8 cellular contexts compared by ENCODE assay signal in the genomic region with DNA sequence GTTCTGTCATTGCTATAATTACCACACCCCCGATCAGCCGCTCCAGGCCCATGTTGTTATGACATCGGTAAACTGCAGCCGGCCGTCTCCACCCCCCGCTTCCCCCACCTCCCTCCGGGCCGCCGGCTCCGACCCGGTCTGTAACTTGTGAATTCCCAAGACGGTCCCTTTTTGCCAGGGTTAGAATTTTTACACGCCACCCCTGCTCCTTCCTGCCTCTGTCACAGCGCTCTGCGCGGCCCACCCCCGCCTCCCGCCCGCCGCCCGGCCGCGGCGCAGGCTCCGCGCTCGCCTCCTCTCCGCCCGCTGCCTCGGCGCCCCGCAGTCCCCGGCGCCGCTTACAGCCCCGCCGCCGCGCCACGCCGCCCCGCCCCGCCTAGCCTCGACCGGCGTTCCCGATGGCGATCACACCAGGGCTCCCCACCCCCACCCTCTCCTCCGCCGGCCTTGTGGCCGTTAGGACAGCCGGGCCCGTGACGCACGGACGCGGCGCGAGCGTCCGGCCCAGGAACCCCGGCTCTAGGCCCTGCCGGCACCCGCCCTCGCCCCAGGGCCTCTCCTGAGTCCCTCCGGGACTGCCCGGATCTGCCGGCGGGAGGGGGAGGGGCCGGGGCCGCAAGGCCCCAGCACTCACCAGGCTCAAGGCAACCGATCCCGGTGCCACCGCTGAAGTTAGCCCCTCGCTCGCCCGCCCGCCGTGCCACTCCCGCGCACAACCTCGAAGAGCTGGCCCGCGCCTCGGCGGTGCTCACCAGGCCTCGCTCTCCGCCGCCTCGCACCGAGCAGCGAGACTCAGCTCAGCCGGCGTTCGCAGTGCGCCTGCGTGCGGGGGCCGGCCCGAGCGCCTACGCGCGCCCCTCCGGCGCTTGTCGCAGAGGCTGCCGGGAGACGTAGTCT. TPM values are rescaled to one million over a fixed set of nuclear protein-coding genes. Genes with fewer than 3 reads are reported as not detected.
DNase-seq lines count a peak whose midpoint lies in the region; ATAC-seq lines count a peak whose summit lies in the region.

A gene (minus strand): TSS at position 817 of the 897 bp plus-strand sequence. CDS start 18,374 bp downstream, outside the sequence.

- peak within 1 kb of the TSS; percentile 95 to 99 (median 99) for H3K27ac ChIP-seq in BLaER1 treated with 17β-estradiol and CSF1 and Interleukin-3, amounts not matched to agents 10 nM and 100 nM

- peak within 1 kb of the TSS; percentile 64 to 84 (median 75) for H3K4me2 ChIP-seq in BLaER1 treated with 17β-estradiol and CSF1 and Interleukin-3, amounts not matched to agents 10 nM and 100 nM

- H3K4me1 ChIP-seq in BLaER1 treated with 17β-estradiol and CSF1 and Interleukin-3, amounts not matched to agents 10 nM and 100 nM, result peaks cover 24 to 59% (median 45%) of the 10 kb centered on the region in 10 experiments

- peaks cover 0 to 19% (median 12%) of the 10 kb centered on the region in 11 experiments; a peak in 15 of 22 replicates for H3K9me3 ChIP-seq in BLaER1 treated with 17β-estradiol and CSF1 and Interleukin-3, amounts not matched to agents 10 nM and 100 nM (replicated peaks in 1 of 11)

- H4K20me1 ChIP-seq in BLaER1 treated with 17β-estradiol and CSF1 and Interleukin-3, amounts not matched to agents 10 nM and 100 nM, result peaks cover 28 to 48% (median 45%) of the 10 kb centered on the region in 11 experiments

- H3K4me3 ChIP-seq in BLaER1 treated with 17β-estradiol and CSF1 and Interleukin-3, amounts not matched to agents 10 nM and 100 nM, result peak within 1 kb of the TSS; percentile 75 to 88 (median 84)

- H3K27me3 ChIP-seq in BLaER1 treated with 17β-estradiol and CSF1 and Interleukin-3, amounts not matched to agents 10 nM and 100 nM, result no peaks in the 10 kb centered on the region

- peaks cover 0 to 33% (median 19%) of the 10 kb centered on the region in 11 experiments; a peak in 13 of 22 replicates for H3K36me3 ChIP-seq in BLaER1 treated with 17β-estradiol and CSF1 and Interleukin-3, amounts not matched to agents 10 nM and 100 nM

- ATAC-seq in GM19324 (IDR thresholded peaks at IDR 0.05; ENCODE audit: low FRiP score, unreplicated experiment) (peak; percentile 92), HG03460 (IDR thresholded peaks at IDR 0.05; ENCODE audit: unreplicated experiment) (peak; percentile 87), left lobe of liver (peak; percentile 90)

- DNase-seq in NCI-H748 (lab: John Stamatoyannopoulos, UW; ENCODE audit: unreplicated experiment) (peak; percentile 88), cortex of kidney (lab: John Stamatoyannopoulos, UW) (peak; percentile 17), left lobe of liver (ENCODE audit: low spot score) (peak; percentile 88)
- DNase-seq in activated CD4-positive, alpha-beta T cell treated with anti-CD3 and anti-CD28 coated beads, Interleukin-2, amount 50 U/mL, for 1 hour, result peak; percentile 81
- peak; percentile 86 to 88 for DNase-seq in stimulated activated CD4-positive, alpha-beta T cell treated with anti-CD3 and anti-CD28 coated beads, Interleukin-2, amount 100 ng/mL, for 24 hours

- H3K9ac ChIP-seq in BLaER1 treated with 17β-estradiol and CSF1 and Interleukin-3, amounts not matched to agents 10 nM and 100 nM, result peak within 1 kb of the TSS; percentile 97 to 100 (median 99)

RNA-seq across cellular contexts. Expression of the gene that starts here (rescaled TPM):
- total RNA-seq in left lobe of liver, result 47.1 TPM

Comparison
In these comparisons a context has a peak if more than half of its experiments do, and no peak if none do; other contexts are left out.
1. Peak in every context shown above with its lines: DNase-seq, ATAC-seq, H3K4me3 ChIP-seq and H3K27ac ChIP-seq.
2. DNase-seq: peak in every context shown above with its lines; median percentile 88 in NCI-H748; 88 in left lobe of liver; 87 in stimulated activated CD4-positive, alpha-beta T cell treated with anti-CD3 and anti-CD28 coated beads, Interleukin-2, amount 100 ng/mL, for 24 hours; 81 in activated CD4-positive, alpha-beta T cell treated with anti-CD3 and anti-CD28 coated beads, Interleukin-2, amount 50 U/mL, for 1 hour; 17 in cortex of kidney.